Comparison of ENCODE assay signal across 9 cellular contexts in the genomic region with DNA sequence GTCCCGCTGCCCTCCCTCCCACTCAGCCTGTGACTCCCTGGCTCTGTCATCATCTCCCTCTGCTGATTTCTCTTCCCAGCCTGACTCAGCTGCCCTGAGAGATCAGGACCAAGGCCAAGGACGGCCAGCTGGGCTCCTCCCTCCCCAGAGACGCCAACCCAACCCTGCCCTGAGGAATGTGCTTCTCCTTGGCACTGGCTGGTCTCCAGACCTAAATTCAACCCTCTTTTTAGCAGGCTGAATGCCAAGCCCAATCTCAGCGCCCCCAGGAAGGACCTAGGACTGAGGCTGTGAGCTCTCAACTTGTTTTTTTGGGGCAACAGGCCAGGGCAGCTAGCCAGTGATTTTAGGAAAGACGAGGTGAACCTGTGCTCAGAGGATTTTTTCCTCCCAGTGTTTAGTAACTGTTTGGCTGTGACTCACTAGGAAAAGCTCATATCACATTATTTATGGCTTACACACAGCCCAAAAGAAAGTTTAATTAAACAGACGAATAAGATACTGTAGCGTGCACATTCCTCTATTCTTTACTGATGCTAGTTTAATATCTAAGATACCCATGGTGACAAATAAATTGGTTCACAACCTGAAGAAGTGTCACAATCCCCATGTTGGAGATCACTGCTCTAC. TPM values are rescaled to one million over a fixed set of nuclear protein-coding genes. Genes with fewer than 3 reads are reported as not detected.
DNase-seq lines count a peak whose midpoint lies in the region; ATAC-seq, FAIRE-seq and TF ChIP-seq lines count a peak whose summit lies in the region.
"Had no signal": no experiment of that assay in that cellular context is flagged by ENCODE, and none has a peak within 500 bp of the region (broad histone marks: within the 10 kb centered on the region; RNA-seq: fewer than 3 reads in every experiment).

No MANE protein-coding gene starts in this region.

- TF ChIP-seq CTCF in astrocyte (IDR thresholded peaks at IDR 0.05; ENCODE audit: insufficient read depth, low read depth, low read length) = no peak

- H3K27me3 ChIP-seq in astrocyte (ENCODE audit: insufficient read depth, low read length) = peaks cover 54% of the 10 kb centered on the region

- no peaks in the 10 kb centered on the region for H3K4me1 ChIP-seq in astrocyte (ENCODE audit: insufficient read depth, low read length)

- H3K27ac Mint-ChIP-seq in astrocyte (ENCODE audit: unreplicated experiment) = peak overlapping the region; percentile 66
- no peak overlapping the region for H3K27ac Mint-ChIP-seq in activated CD4-positive, alpha-beta memory T cell treated with anti-CD3 and anti-CD28 coated beads, Interleukin-2, amount 10 ng/mL, durations not matched to agents 7 days and 5 days
- H3K27ac Mint-ChIP-seq: activated naive CD4-positive, alpha-beta T cell treated with anti-CD3 and anti-CD28 coated beads, Interleukin-2, amount 50 U/mL, for 24 hours had no signal

- no peak for FAIRE-seq in HTR-8/SVneo (lab: Jason Lieb, UNC)
- FAIRE-seq in astrocyte (lab: Jason Lieb, UNC) = no peak
- peak; percentile 97 for FAIRE-seq in urothelium cell line (lab: Jason Lieb, UNC)

- CTCF ChIA-PET in activated CD4-positive, alpha-beta memory T cell treated with anti-CD3 and anti-CD28 coated beads, Interleukin-2, amount 10 ng/mL, durations not matched to agents 7 days and 5 days (lab: Charles Lee) = no interaction called here

- DNase-seq in HTR-8/SVneo (ENCODE audit: insufficient read length, low spot score) = peak; percentile 58
- DNase-seq in astrocyte (ENCODE audit: low read depth) = peak; percentile 63
- peak; percentile 85 for DNase-seq in iPS-NIHi11 (ENCODE audit: low spot score)
- DNase-seq in urothelium cell line (ENCODE audit: low spot score) = peak; percentile 92
- DNase-seq in activated CD4-positive, alpha-beta memory T cell treated with anti-CD3 and anti-CD28 coated beads, Interleukin-2, amount 10 ng/mL, durations not matched to agents 7 days and 5 days = no peak
- no peak for DNase-seq in activated gamma-delta T cell treated with Interleukin-2 at 50 U/mL for 16 hours

- no peak overlapping the region for H2AFZ ChIP-seq in astrocyte (ENCODE audit: low read depth, low read length)

- peaks cover 7% of the 10 kb centered on the region for H4K20me1 ChIP-seq in astrocyte (ENCODE audit: insufficient read depth, low read length)

- H3K36me3 ChIP-seq in astrocyte (ENCODE audit: insufficient read depth, low read length) = no peaks in the 10 kb centered on the region

- no peaks in the 10 kb centered on the region for H3K36me3 Mint-ChIP-seq in astrocyte (ENCODE audit: low read depth, unreplicated experiment)
- H3K36me3 Mint-ChIP-seq in activated CD4-positive, alpha-beta memory T cell treated with anti-CD3 and anti-CD28 coated beads, Interleukin-2, amount 10 ng/mL, durations not matched to agents 7 days and 5 days (ENCODE audit: low read depth) = no peaks in the 10 kb centered on the region
- H3K36me3 Mint-ChIP-seq: activated naive CD4-positive, alpha-beta T cell treated with anti-CD3 and anti-CD28 coated beads, Interleukin-2, amount 50 U/mL, for 24 hours had no signal

- POLR2A ChIA-PET in activated CD4-positive, alpha-beta memory T cell treated with anti-CD3 and anti-CD28 coated beads, Interleukin-2, amount 10 ng/mL, durations not matched to agents 7 days and 5 days (lab: Charles Lee) = no interaction called here

- H3K9me3 Mint-ChIP-seq in astrocyte (ENCODE audit: unreplicated experiment) = peaks cover 8% of the 10 kb centered on the region
- no peaks in the 10 kb centered on the region for H3K9me3 Mint-ChIP-seq in activated CD4-positive, alpha-beta memory T cell treated with anti-CD3 and anti-CD28 coated beads, Interleukin-2, amount 10 ng/mL, durations not matched to agents 7 days and 5 days
- H3K9me3 Mint-ChIP-seq: activated naive CD4-positive, alpha-beta T cell treated with anti-CD3 and anti-CD28 coated beads, Interleukin-2, amount 50 U/mL, for 24 hours had no signal

- peak overlapping the region; percentile 67 for H3K4me2 ChIP-seq in astrocyte (ENCODE audit: low read length)

- H3K4me1 Mint-ChIP-seq in astrocyte (ENCODE audit: low read depth, unreplicated experiment) = peaks cover 9% of the 10 kb centered on the region
- H3K4me1 Mint-ChIP-seq in activated CD4-positive, alpha-beta memory T cell treated with anti-CD3 and anti-CD28 coated beads, Interleukin-2, amount 10 ng/mL, durations not matched to agents 7 days and 5 days = peaks cover 6% of the 10 kb centered on the region

- H3K9ac ChIP-seq in astrocyte (ENCODE audit: low read length) = no peak overlapping the region

- no peak for ATAC-seq in HG03159 (IDR thresholded peaks at IDR 0.05; ENCODE audit: unreplicated experiment)

- no peaks in the 10 kb centered on the region for H3K9me3 ChIP-seq in astrocyte (ENCODE audit: insufficient read depth, low read depth, low read length)

- H3K4me3 ChIP-seq in astrocyte (ENCODE audit: insufficient read depth, low read depth, low read length) = no peak overlapping the region

- H3K27me3 Mint-ChIP-seq in astrocyte (ENCODE audit: low read depth, unreplicated experiment) = peaks cover 53% of the 10 kb centered on the region
- peaks cover 25% of the 10 kb centered on the region for H3K27me3 Mint-ChIP-seq in activated CD4-positive, alpha-beta memory T cell treated with anti-CD3 and anti-CD28 coated beads, Interleukin-2, amount 10 ng/mL, durations not matched to agents 7 days and 5 days

- H3K4me3 Mint-ChIP-seq in astrocyte (ENCODE audit: unreplicated experiment) = no peak overlapping the region
- H3K4me3 Mint-ChIP-seq in activated CD4-positive, alpha-beta memory T cell treated with anti-CD3 and anti-CD28 coated beads, Interleukin-2, amount 10 ng/mL, durations not matched to agents 7 days and 5 days = no peak overlapping the region
- H3K4me3 Mint-ChIP-seq: activated naive CD4-positive, alpha-beta T cell treated with anti-CD3 and anti-CD28 coated beads, Interleukin-2, amount 50 U/mL, for 24 hours had no signal

- H3K27ac ChIP-seq in astrocyte (ENCODE audit: low read depth, low read length) = no peak overlapping the region

- no peaks in the 10 kb centered on the region for H3K79me2 ChIP-seq in astrocyte (ENCODE audit: insufficient read depth, low read length)

RNA-seq across cellular contexts. Expression of a gene that starts 7.4 kb away (rescaled TPM):
- not detected in 2 replicates for total RNA-seq in astrocyte
- total RNA-seq in activated CD4-positive, alpha-beta memory T cell treated with anti-CD3 and anti-CD28 coated beads, Interleukin-2, amount 10 ng/mL, durations not matched to agents 7 days and 5 days = not detected
- total RNA-seq: SK-MEL-5 had no signal

Comparison
In these comparisons a context has a peak if more than half of its experiments do, and no peak if none do; other contexts are left out.
1. DNase-seq: peak in HTR-8/SVneo (single experiment), astrocyte (single experiment), iPS-NIHi11 (single experiment) and urothelium cell line (single experiment); none in activated CD4-positive, alpha-beta memory T cell treated with anti-CD3 and anti-CD28 coated beads, Interleukin-2, amount 10 ng/mL, durations not matched to agents 7 days and 5 days (single experiment) and activated gamma-delta T cell treated with Interleukin-2 at 50 U/mL for 16 hours (single experiment).